24 cellular contexts compared by ENCODE assay signal in genomic region chr7:49014870-49015269, GRCh38.
DNase-seq lines count a peak whose midpoint lies in the region; ATAC-seq, FAIRE-seq and TF ChIP-seq lines count a peak whose summit lies in the region.
"Had no signal": no experiment of that assay in that cellular context is flagged by ENCODE, and none has a peak within 500 bp of the region (broad histone marks: within the 10 kb centered on the region; RNA-seq: fewer than 3 reads in every experiment).

No MANE protein-coding gene starts in this region.

- TF ChIP-seq POLR2A in A549 (IDR thresholded peaks at IDR 0.05; ENCODE audit: low read length) (no peak), H1 (IDR thresholded peaks at IDR 0.05; ENCODE audit: control extremely low read depth in 1 of 2, low read depth in 2 of 2, low read length in 2 of 2) (no peak)

- H3K4me1 ChIP-seq in A549 (no peaks in the 10 kb centered on the region), H1 (replicated peaks in 1 of 4; ENCODE audit: control insufficient read depth in 3 of 4, insufficient read depth in 4 of 4, low read length in 3 of 4) (no peaks in the 10 kb centered on the region)
- H3K4me1 ChIP-seq: BLaER1 had no signal

- CTCF ChIA-PET in A549 (lab: Yijun Ruan, JAX) = no interaction called here
- CTCF ChIA-PET in H1 (lab: Charles Lee; ENCODE audit: partially characterized antibody) = no interaction called here

- no peaks in the 10 kb centered on the region for H3K36me3 Mint-ChIP-seq in effector memory CD8-positive, alpha-beta T cell (ENCODE audit: insufficient read depth)
- H3K36me3 Mint-ChIP-seq: CD4-positive, alpha-beta memory T cell had no signal

- H3K27ac ChIP-seq in A549 (no peak overlapping the region), H1 (ENCODE audit: low read depth, low read length) (no peak overlapping the region)
- H3K27ac ChIP-seq: BLaER1, GM23248, KMS-11 had no signal

- POLR2A ChIA-PET in A549 (lab: Yijun Ruan, JAX) = no interaction called here
- POLR2A ChIA-PET in H1 (lab: Charles Lee; ENCODE audit: partially characterized antibody) = no interaction called here

- WGBS in A549 (ENCODE audit: missing lambda C conversion rate) = 3% methylated on average over 4 of the region's 4 CpGs
- 87% methylated on average over 4 of the region's 4 CpGs; no CpG with 5 or more reads in 1 of the 2 experiments for WGBS in H1 (ENCODE audit: extremely low coverage in 1 of 2, insufficient coverage in 1 of 2, insufficient read length in 1 of 2, insufficient replicate concordance in 2 of 2, low coverage in 1 of 2, low lambda C conversion rate in 2 of 2, missing lambda C conversion rate in 1 of 2), 2 experiments

- H2BK20ac ChIP-seq in H1 (ENCODE audit: low read length) = no peak overlapping the region

- no peak overlapping the region for H3K14ac ChIP-seq in H1 (ENCODE audit: insufficient read length)

- H4K5ac ChIP-seq in H1 (ENCODE audit: insufficient read length, low read depth, low read length) = no peak overlapping the region

- H3K4me1 Mint-ChIP-seq in effector memory CD8-positive, alpha-beta T cell (ENCODE audit: low read depth in 2 of 2) = no peaks in the 10 kb centered on the region
- no peaks in the 10 kb centered on the region for H3K4me1 Mint-ChIP-seq in stimulated activated naive CD8-positive, alpha-beta T cell treated with anti-CD3 and anti-CD28 coated beads, Interleukin-15, amount 100 ng/mL, for 72 hours
- H3K4me1 Mint-ChIP-seq: CD4-positive, alpha-beta memory T cell had no signal

- H3K27me3 Mint-ChIP-seq in effector memory CD8-positive, alpha-beta T cell = no peaks in the 10 kb centered on the region
- no peaks in the 10 kb centered on the region for H3K27me3 Mint-ChIP-seq in stimulated activated naive CD8-positive, alpha-beta T cell treated with anti-CD3 and anti-CD28 coated beads, Interleukin-15, amount 100 ng/mL, for 72 hours
- H3K27me3 Mint-ChIP-seq: CD4-positive, alpha-beta memory T cell had no signal

- TF ChIP-seq RAD21 in A549 (conservative IDR thresholded peaks at IDR 0.05 in 1 of 2, IDR thresholded peaks at IDR 0.05 in 1 of 2) (no peak), H1 (IDR thresholded peaks at IDR 0.05 in 1 of 2, conservative IDR thresholded peaks at IDR 0.05 in 1 of 2; ENCODE audit: low read depth in 2 of 2, low read length in 2 of 2) (no peak)

- H2BK120ac ChIP-seq in H1 (replicated peaks; ENCODE audit: low read depth, low read length) = no peak overlapping the region

- H3K9me3 Mint-ChIP-seq in effector memory CD8-positive, alpha-beta T cell = peaks cover 17 to 51% of the 10 kb centered on the region in 2 donors
- peaks cover 22 to 29% of the 10 kb centered on the region in 2 donors for H3K9me3 Mint-ChIP-seq in stimulated activated naive CD8-positive, alpha-beta T cell treated with anti-CD3 and anti-CD28 coated beads, Interleukin-15, amount 100 ng/mL, for 72 hours

- H2BK12ac ChIP-seq in H1 (ENCODE audit: low read depth, low read length) = no peak overlapping the region

- H3K27ac Mint-ChIP-seq in effector memory CD8-positive, alpha-beta T cell = no peak overlapping the region
- H3K27ac Mint-ChIP-seq in stimulated activated naive CD8-positive, alpha-beta T cell treated with anti-CD3 and anti-CD28 coated beads, Interleukin-15, amount 100 ng/mL, for 72 hours = no peak overlapping the region
- H3K27ac Mint-ChIP-seq: CD4-positive, alpha-beta memory T cell had no signal

- TF ChIP-seq EP300 in A549 (IDR thresholded peaks at IDR 0.05) (no peak), H1 (IDR thresholded peaks at IDR 0.05; ENCODE audit: borderline replicate concordance in 1 of 2, low read depth in 2 of 2, low read length in 2 of 2) (peak in 1 of 2 experiments; percentile 82; a peak in 1 of 3 replicates)

- H3K36me3 ChIP-seq in H1 (ENCODE audit: control insufficient read depth in 2 of 4, insufficient read depth in 4 of 4, low read length in 3 of 4) = peaks cover 0 to 3% (median 0%) of the 10 kb centered on the region in 4 experiments; a peak in 2 of 8 replicates
- H3K36me3 ChIP-seq: BLaER1 had no signal

- no peaks in the 10 kb centered on the region for H3K79me1 ChIP-seq in H1 (ENCODE audit: low read depth, low read length)

- H3K9me3 ChIP-seq in A549 = no peaks in the 10 kb centered on the region
- peaks cover 7 to 12% of the 10 kb centered on the region in 2 experiments; a peak in 2 of 4 replicates for H3K9me3 ChIP-seq in H1 (ENCODE audit: insufficient read depth in 2 of 2, low read depth in 1 of 2, low read length in 1 of 2)
- H3K9me3 ChIP-seq: BLaER1, SK-N-SH had no signal

- H3K4ac ChIP-seq in H1 (replicated peaks; ENCODE audit: insufficient read length, low read depth, low read length) = no peak overlapping the region

- H3K27me3 ChIP-seq in H1 (replicated peaks in 1 of 4; ENCODE audit: control insufficient read depth in 3 of 4, extremely low read depth in 1 of 4, insufficient read depth in 3 of 4, low read length in 3 of 4) = no peaks in the 10 kb centered on the region
- H3K27me3 ChIP-seq: BLaER1 had no signal

- no peak overlapping the region for H2AK5ac ChIP-seq in H1 (ENCODE audit: low read depth, low read length)

- no peaks in the 10 kb centered on the region; the same call in 1 of the 2 replicates for H3K23me2 ChIP-seq in H1 (ENCODE audit: low read depth, low read length)

- no peak for FAIRE-seq in A549 (lab: Jason Lieb, UNC)
- FAIRE-seq in H1 (lab: Jason Lieb, UNC) = no peak
- FAIRE-seq in RCC 7860 (lab: Jason Lieb, UNC) = no peak
- FAIRE-seq: D721Med, GM12878, HTR-8/SVneo had no signal

- ATAC-seq in A549 = no peak
- ATAC-seq in effector memory CD8-positive, alpha-beta T cell (replicated peaks) = no peak
- no peak for ATAC-seq in stimulated activated naive CD8-positive, alpha-beta T cell treated with anti-CD3 and anti-CD28 coated beads, Interleukin-15, amount 100 ng/mL, for 72 hours
- ATAC-seq: GM12878 had no signal

- H2BK5ac ChIP-seq in H1 (ENCODE audit: low read depth, low read length) = 0 out of 2 replicates have a peak overlapping the region, but pooled peaks have one; percentile 35

- H3K9ac ChIP-seq in H1 (replicated peaks in 1 of 4; ENCODE audit: extremely low read depth in 1 of 4, low read depth in 3 of 4, low read length in 3 of 4) = no peak overlapping the region
- H3K9ac ChIP-seq: BLaER1, GM23248, KMS-11, SK-N-SH had no signal

- DNase-seq in A549 (ENCODE audit: low read depth in 1 of 2, low spot score in 1 of 2) = peak in 1 of 2 experiments; percentile 23
- DNase-seq in COLO668 (lab: John Stamatoyannopoulos, UW; ENCODE audit: unreplicated experiment) = peak; percentile 14
- DNase-seq in LoVo (ENCODE audit: low spot score) = peak; percentile 24
- no peak for DNase-seq in H1 (ENCODE audit: low read depth in 1 of 2, low spot score in 2 of 2)
- no peak for DNase-seq in effector memory CD8-positive, alpha-beta T cell
- no peak for DNase-seq in RCC 7860 (ENCODE audit: low spot score)
- DNase-seq in stimulated activated naive CD8-positive, alpha-beta T cell treated with anti-CD3 and anti-CD28 coated beads, Interleukin-15, amount 100 ng/mL, for 72 hours = no peak
- DNase-seq: CD4-positive, alpha-beta memory T cell; DMS79 treated with DMSO at 0.1 percent for 48 hours; GM23248; IMR-90; MV-4-11; NCI-H1417; NCI-H1694 treated with DMSO at 0.1 percent for 48 hours; NCI-H2081 treated with DMSO at 0.1 percent for 48 hours; NCI-H774; NK-92 treated with Interleukin-12 subunit alpha and Interleukin-12 subunit beta, amount 100 ng/mL, for 24 hours; SIG-M5; SK-N-SH had no signal

- no peak overlapping the region for H4K8ac ChIP-seq in H1 (ENCODE audit: extremely low read depth, insufficient read depth, low read length)

- no peaks in the 10 kb centered on the region for H3K79me2 ChIP-seq in H1 (ENCODE audit: control insufficient read depth in 1 of 2, insufficient read depth in 2 of 2, low read length in 2 of 2)

- no peak overlapping the region for H3K18ac ChIP-seq in H1 (ENCODE audit: extremely low read depth, low read length)

- H2BK15ac ChIP-seq in H1 (ENCODE audit: low read length) = no peak overlapping the region

- H4K20me1 ChIP-seq in H1 (replicated peaks in 1 of 2; ENCODE audit: control insufficient read depth in 1 of 2, insufficient read depth in 2 of 2, low read length in 2 of 2) = no peaks in the 10 kb centered on the region
- H4K20me1 ChIP-seq: BLaER1 had no signal

- H3K56ac ChIP-seq in H1 (replicated peaks; ENCODE audit: insufficient read length, low read depth, low read length) = no peak overlapping the region

- H4K91ac ChIP-seq in H1 (replicated peaks; ENCODE audit: insufficient read length, low read length) = no peak overlapping the region

- no peak for TF ChIP-seq CTCF in A549 (IDR thresholded peaks at IDR 0.05)
- no peak for TF ChIP-seq CTCF in H1 (IDR thresholded peaks at IDR 0.05; ENCODE audit: control extremely low read depth in 1 of 3, insufficient read depth in 1 of 3, low read depth in 1 of 3, low read length in 3 of 3)

- no peak overlapping the region for H3K4me3 ChIP-seq in A549
- H3K4me3 ChIP-seq in H1 (ENCODE audit: extremely low read depth in 1 of 4, insufficient read depth in 2 of 4, low read depth in 3 of 4, low read length in 4 of 4) = no peak overlapping the region
- H3K4me3 ChIP-seq: BLaER1, GM12878, GM23248 had no signal

- H2AFZ ChIP-seq in H1 (ENCODE audit: low read length) = no peak overlapping the region
- H2AFZ ChIP-seq: GM23248 had no signal

- H3K23ac ChIP-seq in H1 (ENCODE audit: insufficient read length) = no peak overlapping the region

- no peak overlapping the region for H3K4me3 Mint-ChIP-seq in effector memory CD8-positive, alpha-beta T cell
- H3K4me3 Mint-ChIP-seq in stimulated activated naive CD8-positive, alpha-beta T cell treated with anti-CD3 and anti-CD28 coated beads, Interleukin-15, amount 100 ng/mL, for 72 hours = no peak overlapping the region
- H3K4me3 Mint-ChIP-seq: CD4-positive, alpha-beta memory T cell had no signal

- peak overlapping the region; percentile 23; the same call in 1 of the 3 replicates for H3K4me2 ChIP-seq in A549
- no peak overlapping the region for H3K4me2 ChIP-seq in H1 (ENCODE audit: insufficient read depth in 1 of 2, low read depth in 2 of 2, low read length in 2 of 2)
- H3K4me2 ChIP-seq: BLaER1, KMS-11, SK-N-SH had no signal

TF ChIP-seq in A549, 52 proteins besides CTCF, POLR2A, EP300 and RAD21 (continues in another document):
- TF ChIP-seq RCOR1 (IDR thresholded peaks at IDR 0.05; ENCODE audit: low read depth, low read length) (no peak), HEYL (CRISPR knock-in tag; IDR thresholded peaks at IDR 0.05) (no peak), SREBF2 (IDR thresholded peaks at IDR 0.05) (no peak), NFE2L2 (conservative IDR thresholded peaks at IDR 0.05; ENCODE audit: low read length) (no peak), RARB (CRISPR knock-in tag; IDR thresholded peaks at IDR 0.05) (no peak)

TF ChIP-seq in H1, 55 proteins besides CTCF, POLR2A, EP300 and RAD21 (continues in another document):
- TF ChIP-seq CREB1 (IDR thresholded peaks at IDR 0.05) (no peak), JUND (IDR thresholded peaks at IDR 0.05; ENCODE audit: low read length) (no peak), POLR2AphosphoS5 (IDR thresholded peaks at IDR 0.05; ENCODE audit: low read depth, low read length) (no peak), CBX8 (IDR thresholded peaks at IDR 0.05; ENCODE audit: borderline replicate concordance, low read depth, low read length) (no peak), SP2 (IDR thresholded peaks at IDR 0.05; ENCODE audit: low read length) (no peak), POU5F1 (IDR thresholded peaks at IDR 0.05; ENCODE audit: low read depth, low read length) (no peak), GABPA (IDR thresholded peaks at IDR 0.05; ENCODE audit: borderline replicate concordance, insufficient read depth, low read length) (no peak)

Comparison
In these comparisons a context has a peak if more than half of its experiments do, and no peak if none do; other contexts are left out.
1. DNase-seq: peak in COLO668 (single experiment) and LoVo (single experiment); none in H1 (0 of 2), effector memory CD8-positive, alpha-beta T cell (0 of 3), RCC 7860 (single experiment) and stimulated activated naive CD8-positive, alpha-beta T cell treated with anti-CD3 and anti-CD28 coated beads, Interleukin-15, amount 100 ng/mL, for 72 hours (0 of 2).